ENCODE assay signal across 18 cellular contexts in the genomic region with DNA sequence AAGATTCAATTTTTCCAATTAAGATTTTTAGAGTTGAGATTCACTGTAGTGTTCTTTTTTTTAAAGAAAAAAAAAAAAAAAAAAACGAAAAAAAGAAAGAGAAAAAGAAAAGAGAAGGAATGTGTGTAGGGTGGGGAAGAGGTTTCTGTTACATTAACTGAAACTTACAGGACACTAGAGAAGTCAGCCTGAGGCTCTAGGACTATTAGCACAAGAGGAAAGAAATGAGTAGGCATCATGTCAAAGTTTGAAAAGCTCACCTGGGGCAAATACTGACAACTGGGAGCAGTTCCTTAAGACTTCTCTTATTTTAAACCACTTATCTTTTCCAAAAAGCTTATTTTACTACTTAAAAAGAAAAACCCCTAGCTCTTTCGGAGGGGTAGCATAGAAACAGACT.
A peak's percentile ranks its signal among the peaks of the same experiment; 100 is the strongest.
DNase-seq lines count a peak whose midpoint lies in the region; ATAC-seq, FAIRE-seq and TF ChIP-seq lines count a peak whose summit lies in the region.
"Had no signal": no experiment of that assay in that cellular context is flagged by ENCODE, and none has a peak within 500 bp of the region (broad histone marks: within the 10 kb centered on the region; RNA-seq: fewer than 3 reads in every experiment).

No MANE protein-coding gene starts in this region.

- H3K9ac ChIP-seq in endothelial cell of umbilical vein (replicated peaks; ENCODE audit: extremely low read depth, insufficient read depth, low read length), result no peak overlapping the region

- BruUV-seq in endothelial cell of umbilical vein (replicated peaks; lab: Mats Ljungman, UMichigan), result no TSS peak

- H3K4me3 Mint-ChIP-seq in type B pancreatic cell, result no peak overlapping the region
- H3K4me3 Mint-ChIP-seq: CD4-positive, CD25-positive, alpha-beta regulatory T cell; H9 had no signal

- no peaks in the 10 kb centered on the region for H3K4me1 ChIP-seq in HEK293 (ENCODE audit: control insufficient read depth, insufficient read depth, low read length)
- no peaks in the 10 kb centered on the region for H3K4me1 ChIP-seq in endothelial cell of umbilical vein (ENCODE audit: control insufficient read depth, extremely low read depth, insufficient read depth, low read length)

- peaks cover 9% of the 10 kb centered on the region for H3K4me1 Mint-ChIP-seq in type B pancreatic cell (ENCODE audit: unreplicated experiment)
- H3K4me1 Mint-ChIP-seq: H9 had no signal

- no peak overlapping the region for H3K4me3 ChIP-seq in HEK293 (ENCODE audit: low read depth, low read length)
- no peak overlapping the region for H3K4me3 ChIP-seq in endothelial cell of umbilical vein (replicated peaks in 1 of 3; ENCODE audit: insufficient read depth in 1 of 3, low read depth in 1 of 3, low read length in 3 of 3)

- intact Hi-C loops in endothelial cell of umbilical vein (cut with micrococcal nuclease), result no loop called here

- peaks cover 2% of the 10 kb centered on the region for H3K9me1 ChIP-seq in endothelial cell of umbilical vein (replicated peaks; ENCODE audit: control insufficient read depth, extremely low read depth, insufficient read depth, low read length)

- H3K36me3 Mint-ChIP-seq in type B pancreatic cell, result peaks cover 39% of the 10 kb centered on the region
- H3K36me3 Mint-ChIP-seq: CD4-positive, CD25-positive, alpha-beta regulatory T cell had no signal

- ATAC-seq in GM18907 (IDR thresholded peaks at IDR 0.05; ENCODE audit: unreplicated experiment), result peak; percentile 54

- TF ChIP-seq POLR2A in endothelial cell of umbilical vein (IDR thresholded peaks at IDR 0.05; ENCODE audit: low read depth, low read length), result no peak

- H3K9me3 Mint-ChIP-seq in type B pancreatic cell, result no peaks in the 10 kb centered on the region
- H3K9me3 Mint-ChIP-seq: CD4-positive, CD25-positive, alpha-beta regulatory T cell; H9 had no signal

- CTCF ChIA-PET in HEK293 (lab: Yijun Ruan, JAX), result interaction anchor here (0.5 kb wide), 2 partner anchors 136 to 284 kb away, joined by 3 to 4 read pairs; no protein-coding TSS in a partner anchor
- CTCF ChIA-PET in endothelial cell of umbilical vein (lab: Charles Lee), result interaction anchor here (0.6 to 1.3 kb wide), 4 partner anchors 16 to 138 kb away, joined by 3 read pairs; no protein-coding TSS in a partner anchor

- POLR2A ChIA-PET in HEK293 (lab: Yijun Ruan, JAX) (no interaction called here), endothelial cell of umbilical vein (lab: Charles Lee) (no interaction called here)

- H3K4me2 ChIP-seq in endothelial cell of umbilical vein (ENCODE audit: insufficient read depth, low read length), result no peak overlapping the region

- H4K20me1 ChIP-seq in endothelial cell of umbilical vein (replicated peaks; ENCODE audit: control insufficient read depth, extremely low read depth, insufficient read depth, low read length), result no peaks in the 10 kb centered on the region

- H3K9me3 ChIP-seq in HEK293 (ENCODE audit: control insufficient read depth, insufficient read depth, low read depth, low read length) (no peaks in the 10 kb centered on the region), endothelial cell of umbilical vein (replicated peaks; ENCODE audit: control insufficient read depth, insufficient read depth, low read length) (no peaks in the 10 kb centered on the region)
- H3K9me3 ChIP-seq: BE2C, Caco-2 had no signal

- H3K27ac ChIP-seq in HEK293 (ENCODE audit: extremely low read depth, low read depth, low read length) (no peak overlapping the region), endothelial cell of umbilical vein (ENCODE audit: insufficient read depth, low read depth, low read length) (no peak overlapping the region)

- H3K79me2 ChIP-seq in endothelial cell of umbilical vein (ENCODE audit: control insufficient read depth, insufficient read depth, low read length), result no peaks in the 10 kb centered on the region

- no peaks in the 10 kb centered on the region for H3K27me3 Mint-ChIP-seq in type B pancreatic cell
- H3K27me3 Mint-ChIP-seq: CD4-positive, CD25-positive, alpha-beta regulatory T cell had no signal

- peak; percentile 49 for FAIRE-seq in endothelial cell of umbilical vein (lab: Jason Lieb, UNC)
- FAIRE-seq: A204.1, G401.6, GM18507, H1 had no signal

- no peak overlapping the region for H2AFZ ChIP-seq in endothelial cell of umbilical vein (ENCODE audit: low read depth, low read length)

- dilution Hi-C loops in endothelial cell of umbilical vein (cut with MboI; ENCODE audit: extremely low pct_ligation_motif_present, low sequenced_read_pairs), result no loop called here

- TF ChIP-seq CTCF in HEK293 (tag by site-specific recombination; IDR thresholded peaks at IDR 0.05) (no peak), endothelial cell of umbilical vein (IDR thresholded peaks at IDR 0.05; ENCODE audit: extremely low read depth in 1 of 2, insufficient read depth in 1 of 2, low read depth in 1 of 2, low read length in 2 of 2) (no peak), type B pancreatic cell (conservative IDR thresholded peaks at IDR 0.05) (no peak)

- DNase-seq in endothelial cell of umbilical vein (ENCODE audit: low read depth, low spot score) (no peak), type B pancreatic cell (ENCODE audit: extremely low spot score, unreplicated experiment) (no peak), NCI-H2107 (lab: John Stamatoyannopoulos, UW) (no peak), Kasumi-1 (lab: John Stamatoyannopoulos, UW) (no peak), hippocampal formation (lab: John Stamatoyannopoulos, UW) (no peak)
- DNase-seq: ACHN; BE2C; C1 segment of cervical spinal cord; Caco-2; CD4-positive, CD25-positive, alpha-beta regulatory T cell; H9; KG1 had no signal

- H3K27me3 ChIP-seq in endothelial cell of umbilical vein (ENCODE audit: control insufficient read depth in 2 of 2, insufficient read depth in 2 of 2, low read length in 2 of 2), result no peaks in the 10 kb centered on the region
- H3K27me3 ChIP-seq: BE2C had no signal

- peaks cover 14 to 33% of the 10 kb centered on the region in 2 experiments; a peak in 2 of 3 replicates for H3K36me3 ChIP-seq in HEK293 (ENCODE audit: control insufficient read depth in 2 of 2, insufficient read depth in 1 of 2, low read length in 2 of 2)
- H3K36me3 ChIP-seq in endothelial cell of umbilical vein (ENCODE audit: control insufficient read depth in 2 of 2, extremely low read depth in 1 of 2, insufficient read depth in 2 of 2, low read length in 2 of 2), result peaks cover 16 to 21% of the 10 kb centered on the region in 2 experiments

- H3K27ac Mint-ChIP-seq in type B pancreatic cell, result peak overlapping the region; percentile 77
- H3K27ac Mint-ChIP-seq: CD4-positive, CD25-positive, alpha-beta regulatory T cell had no signal

TF ChIP-seq in HEK293, 187 proteins besides CTCF, POLR2A, EP300 and RAD21:
- TF ChIP-seq ZNF362 (tag by site-specific recombination; IDR thresholded peaks at IDR 0.05), result peak; percentile 66; the same call in 1 of the 2 replicates
- TF ChIP-seq ZNF610 (tag by site-specific recombination; IDR thresholded peaks at IDR 0.05; ENCODE audit: borderline replicate concordance), result no peak
- TF ChIP-seq ZNF529 (tag by site-specific recombination; IDR thresholded peaks at IDR 0.05; ENCODE audit: insufficient replicate concordance), result no peak

TF ChIP-seq in endothelial cell of umbilical vein, 7 proteins besides CTCF, POLR2A, EP300 and RAD21:
- TF ChIP-seq POLR2AphosphoS5 (IDR thresholded peaks at IDR 0.05; ENCODE audit: insufficient read depth, low read depth, low read length), result no peak
- TF ChIP-seq FOS (IDR thresholded peaks at IDR 0.05; ENCODE audit: borderline replicate concordance, insufficient read depth, low read length), result no peak
- no peak for TF ChIP-seq JUN (IDR thresholded peaks at IDR 0.05; ENCODE audit: borderline replicate concordance, insufficient read depth, insufficient read length, low read depth)
- TF ChIP-seq MAX (IDR thresholded peaks at IDR 0.05; ENCODE audit: insufficient read depth, insufficient read length), result no peak
- TF ChIP-seq GATA2 (IDR thresholded peaks at IDR 0.05; ENCODE audit: insufficient read depth, insufficient read length, low read depth, low read length), result no peak
- no peak for TF ChIP-seq MYC (IDR thresholded peaks at IDR 0.05; ENCODE audit: low read depth, low read length)
- no peak for TF ChIP-seq EZH2 (IDR thresholded peaks at IDR 0.05; ENCODE audit: borderline replicate concordance, low read depth, low read length, severe bottlenecking)
